Comparison of ENCODE assay signal across 23 cellular contexts in the genomic region with DNA sequence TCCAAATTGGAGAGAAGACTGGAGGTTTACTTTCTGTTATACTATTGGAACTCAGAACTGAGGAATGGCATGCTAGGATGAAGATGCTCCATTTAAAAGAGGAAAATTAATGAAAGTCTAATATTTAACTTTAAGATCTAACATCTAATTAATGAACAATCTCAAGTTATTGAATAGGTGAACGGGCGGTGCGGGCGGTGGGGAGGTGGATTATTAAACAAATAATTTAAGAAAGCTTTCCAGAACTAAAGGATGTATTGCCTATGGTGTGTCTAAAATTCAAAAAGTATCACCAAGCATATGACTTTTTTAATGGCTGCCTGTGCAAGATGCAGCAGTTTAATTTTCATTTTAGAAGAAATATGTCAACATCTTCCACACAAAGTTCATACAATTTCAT.
DNase-seq lines count a peak whose midpoint lies in the region; ATAC-seq lines count a peak whose summit lies in the region.
"Had no signal": no experiment of that assay in that cellular context is flagged by ENCODE, and none has a peak within 500 bp of the region (broad histone marks: within the 10 kb centered on the region; RNA-seq: fewer than 3 reads in every experiment).

No MANE protein-coding gene starts in this region.

- ATAC-seq in Right ventricle myocardium superior (ENCODE audit: poor library complexity): no peak
- ATAC-seq in left cardiac atrium: no peak
- ATAC-seq: A549; CD8-positive, alpha-beta T cell had no signal

- intact Hi-C loops in Right ventricle myocardium superior (cut with DNase I) (no loop called here), left cardiac atrium (cut with DNase I) (no loop called here)

- DNase-seq in Right ventricle myocardium superior: peak; percentile 34
- DNase-seq in left cardiac atrium: no peak
- DNase-seq: 8988T; ACHN; AML-193; BE2C; C1 segment of cervical spinal cord; Caco-2; Calu3; CD4-positive, alpha-beta memory T cell; CD4-positive, alpha-beta T cell; CD4-positive, CD25-positive, alpha-beta regulatory T cell; CD8-positive, alpha-beta memory T cell; CD8-positive, alpha-beta T cell; COR-L47; DMS 273 treated with DMSO at 0.1 percent for 48 hours; DMS153; DMS53; DMS79; DMS79 treated with DMSO at 0.1 percent for 48 hours; DND-41; EL had no signal
